In the genomic region with DNA sequence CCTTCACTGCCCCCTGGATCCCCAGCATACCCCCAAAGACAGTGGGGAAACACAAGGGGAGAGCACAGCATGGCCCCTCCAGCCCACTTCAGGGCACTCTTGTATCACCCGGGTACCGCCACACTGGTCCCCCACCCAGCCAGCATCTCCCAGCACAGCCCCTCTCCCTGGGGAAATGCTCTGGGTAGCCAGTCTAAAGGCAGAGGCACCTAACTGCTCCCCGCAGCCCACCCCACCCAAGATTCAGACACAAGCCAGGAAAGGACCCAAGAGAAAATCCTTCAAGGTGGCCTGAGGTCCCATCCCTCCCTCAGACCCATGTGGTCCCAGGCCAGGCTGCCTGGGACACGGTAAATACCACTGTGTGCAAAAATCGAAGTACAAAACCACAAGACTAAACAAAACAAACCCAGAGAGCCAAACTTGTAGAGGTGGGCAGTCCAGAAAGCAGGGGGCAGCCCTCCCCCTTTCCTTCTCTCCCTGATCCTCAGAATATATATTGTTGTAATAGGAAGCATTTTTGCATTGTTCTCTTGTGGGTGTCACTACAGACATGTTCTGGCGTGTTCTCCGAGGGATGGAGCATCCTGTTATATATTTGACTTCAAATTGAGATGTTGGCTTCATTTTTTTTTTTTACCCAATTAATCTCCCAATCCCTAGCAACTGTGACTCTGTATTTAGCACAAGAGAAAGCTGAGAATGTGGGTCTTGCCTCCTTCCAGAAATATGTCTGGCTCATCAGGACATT, we compare ENCODE assay signal across 14 cellular contexts. TPM values are rescaled to one million over a fixed set of nuclear protein-coding genes. Genes with fewer than 3 reads are reported as not detected.
DNase-seq lines count a peak whose midpoint lies in the region; ATAC-seq and TF ChIP-seq lines count a peak whose summit lies in the region.
"Had no signal": no experiment of that assay in that cellular context is flagged by ENCODE, and none has a peak within 500 bp of the region (broad histone marks: within the 10 kb centered on the region; RNA-seq: fewer than 3 reads in every experiment).

No MANE protein-coding gene starts in this region.

- no peak overlapping the region for H3K4ac ChIP-seq in mesenchymal stem cell (ENCODE audit: low read depth in 1 of 2, low read length in 2 of 2)

- ATAC-seq in left cardiac atrium (no peak), aorta (ENCODE audit: low FRiP score) (no peak)
- ATAC-seq: esophagus mucosa had no signal

- peak overlapping the region in 1 of 2 experiments; percentile 29 for H3K14ac ChIP-seq in mesenchymal stem cell (ENCODE audit: low read length in 2 of 2)

- H3K27ac ChIP-seq in right atrium auricular region (no peak overlapping the region), mesenchymal stem cell (ENCODE audit: low read length, poor library complexity, severe bottlenecking) (peak overlapping the region; percentile 25), aorta (ENCODE audit: low read depth in 1 of 2, low read length in 2 of 2) (no peak overlapping the region)
- H3K27ac ChIP-seq: suprapubic skin had no signal

- DNase-seq in left cardiac atrium (peak; percentile 17), right atrium auricular region (ENCODE audit: low spot score) (no peak), mesenchymal stem cell (no peak), aorta (peak; percentile 22 to 39), CD14-positive monocyte (ENCODE audit: low spot score) (no peak), activated gamma-delta T cell treated with Interleukin-2 at 50 U/mL for 16 hours (no peak)
- no peak for DNase-seq in activated T-helper 1 cell treated with anti-CD3 and anti-CD28 coated beads, Interleukin-12 subunit alpha, Interleukin-12 subunit beta, Interleukin-2, Interleukin-4 antibody, amounts not matched to agents 30 ng/mL and 10 ng/mL and 1 ng/mL, durations not matched to agents 14 hours and 24 hours and 36 hours (ENCODE audit: low spot score)
- DNase-seq: activated CD8-positive, alpha-beta memory T cell treated with anti-CD3 and anti-CD28 coated beads, Interleukin-2, amount 50 U/mL, for 48 hours; amygdala; Caco-2; cortex of kidney had no signal

- no peak overlapping the region for H2BK5ac ChIP-seq in mesenchymal stem cell (ENCODE audit: low read depth, low read length, poor library complexity, severe bottlenecking)

- H2BK15ac ChIP-seq in mesenchymal stem cell (ENCODE audit: low read depth, poor library complexity, severe bottlenecking), result no peak overlapping the region

- H4K8ac ChIP-seq in mesenchymal stem cell (ENCODE audit: low read length), result no peak overlapping the region

- H3K27me3 ChIP-seq in right atrium auricular region (no peaks in the 10 kb centered on the region), mesenchymal stem cell (ENCODE audit: control insufficient read depth in 1 of 2, insufficient read depth in 1 of 2, low read length in 2 of 2) (no peaks in the 10 kb centered on the region), aorta (ENCODE audit: control insufficient read depth in 1 of 2, insufficient read depth in 2 of 2, low read length in 1 of 2) (no peaks in the 10 kb centered on the region)
- H3K27me3 ChIP-seq: suprapubic skin had no signal

- H3K9ac ChIP-seq in mesenchymal stem cell (ENCODE audit: low read length), result no peak overlapping the region

- H3K4me3 Mint-ChIP-seq in brain (no peak overlapping the region), CD14-positive monocyte (no peak overlapping the region)
- no peak overlapping the region for H3K4me3 Mint-ChIP-seq in activated T-helper 1 cell treated with anti-CD3 and anti-CD28 coated beads, Interleukin-12 subunit alpha, Interleukin-12 subunit beta, Interleukin-2, Interleukin-4 antibody, amounts not matched to agents 30 ng/mL and 10 ng/mL and 1 ng/mL, durations not matched to agents 14 hours and 24 hours and 36 hours

- peaks cover 0 to 10% of the 10 kb centered on the region in 2 donors for H3K4me1 ChIP-seq in right atrium auricular region
- peaks cover 9% of the 10 kb centered on the region for H3K4me1 ChIP-seq in mesenchymal stem cell (ENCODE audit: control insufficient read depth, insufficient read depth, low read depth, low read length)
- H3K4me1 ChIP-seq in aorta (ENCODE audit: control insufficient read depth in 1 of 2, insufficient read depth in 2 of 2, low read length in 2 of 2), result peaks cover 0 to 4% of the 10 kb centered on the region in 2 donors
- H3K4me1 ChIP-seq: Caco-2 had no signal

- no peak overlapping the region for H3K23ac ChIP-seq in mesenchymal stem cell (ENCODE audit: low read length in 2 of 2)

- H3K27ac Mint-ChIP-seq in brain (peak overlapping the region in 3 of 5 experiments; percentile 23 to 92 (median 70)), CD14-positive monocyte (peak overlapping the region in 2 of 7 donors; percentile 42 to 73)
- H3K27ac Mint-ChIP-seq in activated T-helper 1 cell treated with anti-CD3 and anti-CD28 coated beads, Interleukin-12 subunit alpha, Interleukin-12 subunit beta, Interleukin-2, Interleukin-4 antibody, amounts not matched to agents 30 ng/mL and 10 ng/mL and 1 ng/mL, durations not matched to agents 14 hours and 24 hours and 36 hours, result no peak overlapping the region

- peak overlapping the region in 1 of 2 experiments; percentile 29 for H3K18ac ChIP-seq in mesenchymal stem cell (ENCODE audit: low read depth in 1 of 2, low read length in 2 of 2)

- intact Hi-C loops in left cardiac atrium (cut with DNase I), result no loop called here
- intact Hi-C loops in aorta (cut with DNase I), result no loop called here
- intact Hi-C loops in activated T-helper 1 cell treated with anti-CD3 and anti-CD28 coated beads, Interleukin-12 subunit alpha, Interleukin-12 subunit beta, Interleukin-2, Interleukin-4 antibody, amounts not matched to agents 30 ng/mL and 10 ng/mL and 1 ng/mL, durations not matched to agents 14 hours and 24 hours and 36 hours (cut with micrococcal nuclease), result no loop called here
- intact Hi-C loops in CD14-positive monocyte (cut with micrococcal nuclease), result no loop called here

- 95% methylated on average over 4 of the region's 7 CpGs for WGBS in mesenchymal stem cell
- 36 to 38% methylated on average over 7 of the region's 7 CpGs for WGBS in aorta, 2 donors

- H3K4me2 ChIP-seq in mesenchymal stem cell (ENCODE audit: low read length, poor library complexity, severe bottlenecking), result no peak overlapping the region

- no peak overlapping the region for H2AK5ac ChIP-seq in mesenchymal stem cell (ENCODE audit: low read length, severe bottlenecking)

- H4K91ac ChIP-seq in mesenchymal stem cell (ENCODE audit: low read length), result no peak overlapping the region

- peaks cover 3% of the 10 kb centered on the region for H3K27me3 Mint-ChIP-seq in brain
- H3K27me3 Mint-ChIP-seq in activated T-helper 1 cell treated with anti-CD3 and anti-CD28 coated beads, Interleukin-12 subunit alpha, Interleukin-12 subunit beta, Interleukin-2, Interleukin-4 antibody, amounts not matched to agents 30 ng/mL and 10 ng/mL and 1 ng/mL, durations not matched to agents 14 hours and 24 hours and 36 hours (ENCODE audit: insufficient read depth), result no peaks in the 10 kb centered on the region
- H3K27me3 Mint-ChIP-seq in CD14-positive monocyte (ENCODE audit: low read depth in 3 of 3), result peaks cover 0 to 1% (median 0%) of the 10 kb centered on the region in 3 donors

- peaks cover 8% of the 10 kb centered on the region for H3K36me3 Mint-ChIP-seq in brain
- peaks cover 13% of the 10 kb centered on the region for H3K36me3 Mint-ChIP-seq in activated T-helper 1 cell treated with anti-CD3 and anti-CD28 coated beads, Interleukin-12 subunit alpha, Interleukin-12 subunit beta, Interleukin-2, Interleukin-4 antibody, amounts not matched to agents 30 ng/mL and 10 ng/mL and 1 ng/mL, durations not matched to agents 14 hours and 24 hours and 36 hours (ENCODE audit: low read depth)
- H3K36me3 Mint-ChIP-seq in CD14-positive monocyte, result peaks cover 76 to 78% of the 10 kb centered on the region in 2 donors

- H3K9me3 Mint-ChIP-seq in brain (no peaks in the 10 kb centered on the region), CD14-positive monocyte (peaks cover 0 to 4% (median 0%) of the 10 kb centered on the region in 7 donors)
- H3K9me3 Mint-ChIP-seq in activated T-helper 1 cell treated with anti-CD3 and anti-CD28 coated beads, Interleukin-12 subunit alpha, Interleukin-12 subunit beta, Interleukin-2, Interleukin-4 antibody, amounts not matched to agents 30 ng/mL and 10 ng/mL and 1 ng/mL, durations not matched to agents 14 hours and 24 hours and 36 hours, result no peaks in the 10 kb centered on the region

- H2AFZ ChIP-seq in mesenchymal stem cell (ENCODE audit: low read depth, low read length), result no peak overlapping the region

- H2BK12ac ChIP-seq in mesenchymal stem cell (ENCODE audit: low read length in 2 of 2), result no peak overlapping the region

- no peak for TF ChIP-seq CTCF in right atrium auricular region (IDR thresholded peaks at IDR 0.05)
- no peak for TF ChIP-seq CTCF in brain (conservative IDR thresholded peaks at IDR 0.05)
- TF ChIP-seq CTCF in CD14-positive monocyte (IDR thresholded peaks at IDR 0.05), result no peak

- peaks cover 7% of the 10 kb centered on the region for H3K36me3 ChIP-seq in right atrium auricular region
- peaks cover 54 to 79% of the 10 kb centered on the region in 2 experiments for H3K36me3 ChIP-seq in mesenchymal stem cell (ENCODE audit: control insufficient read depth in 1 of 2, insufficient read depth in 2 of 2, low read depth in 1 of 2, low read length in 2 of 2)
- peaks cover 0 to 2% of the 10 kb centered on the region in 2 donors for H3K36me3 ChIP-seq in aorta (ENCODE audit: control insufficient read depth in 1 of 2, insufficient read depth in 2 of 2, low read length in 1 of 2)

- H3K4me3 ChIP-seq in right atrium auricular region (no peak overlapping the region), mesenchymal stem cell (ENCODE audit: insufficient read depth in 1 of 2, low read depth in 1 of 2, low read length in 2 of 2) (no peak overlapping the region), aorta (ENCODE audit: low read length in 2 of 2) (no peak overlapping the region)
- H3K4me3 ChIP-seq: suprapubic skin had no signal

- H3K79me1 ChIP-seq in mesenchymal stem cell (replicated peaks; ENCODE audit: low read length, poor library complexity, severe bottlenecking), result peaks cover 3% of the 10 kb centered on the region

- no peaks in the 10 kb centered on the region for H3K9me3 ChIP-seq in right atrium auricular region
- H3K9me3 ChIP-seq in mesenchymal stem cell (ENCODE audit: control insufficient read depth, low read length), result no peaks in the 10 kb centered on the region
- H3K9me3 ChIP-seq in aorta (ENCODE audit: control insufficient read depth, low read length), result no peaks in the 10 kb centered on the region
- H3K9me3 ChIP-seq: Caco-2, suprapubic skin had no signal

- no peak overlapping the region for H2BK120ac ChIP-seq in mesenchymal stem cell (ENCODE audit: low read depth, low read length)

- H3K4me1 Mint-ChIP-seq in brain (peaks cover 7% of the 10 kb centered on the region), CD14-positive monocyte (no peaks in the 10 kb centered on the region)
- H3K4me1 Mint-ChIP-seq in activated T-helper 1 cell treated with anti-CD3 and anti-CD28 coated beads, Interleukin-12 subunit alpha, Interleukin-12 subunit beta, Interleukin-2, Interleukin-4 antibody, amounts not matched to agents 30 ng/mL and 10 ng/mL and 1 ng/mL, durations not matched to agents 14 hours and 24 hours and 36 hours (ENCODE audit: low read depth), result no peaks in the 10 kb centered on the region

RNA-seq across cellular contexts. Expression of a gene that starts 51.7 kb away (rescaled TPM):
- 10 to 100 TPM; 18.2 to 19.8 TPM for total RNA-seq in left cardiac atrium
- total RNA-seq in right atrium auricular region, result 10 to 100 TPM in 1 of 2 donors, 1 to 10 TPM in 1; 7.1 to 13.2 TPM
- polyA plus RNA-seq in brain (ENCODE audit: insufficient read depth, low read depth, low replicate concordance), result 0.54 TPM
- polyA plus RNA-seq in mesenchymal stem cell (2013, experiment 1 of 2), result 1.2 TPM
- polyA plus RNA-seq in mesenchymal stem cell (2013, experiment 2 of 2), result 1.1 TPM
- 1 to 10 TPM; 3.1 to 8.6 TPM for total RNA-seq in aorta
- polyA plus RNA-seq in aorta, result under 1 TPM; 0.50 to 0.61 TPM
- not detected in 2 replicates for total RNA-seq in activated T-helper 1 cell treated with anti-CD3 and anti-CD28 coated beads, Interleukin-12 subunit alpha, Interleukin-12 subunit beta, Interleukin-2, Interleukin-4 antibody, amounts not matched to agents 30 ng/mL and 10 ng/mL and 1 ng/mL, durations not matched to agents 14 hours and 24 hours and 36 hours
- polyA plus RNA-seq in CD14-positive monocyte, result not detected

Comparison
In these comparisons a context has a peak if more than half of its experiments do, and no peak if none do; other contexts are left out.
1. DNase-seq: peak in left cardiac atrium (single experiment) and aorta (2 of 2); none in right atrium auricular region (single experiment), mesenchymal stem cell (single experiment), activated T-helper 1 cell treated with anti-CD3 and anti-CD28 coated beads, Interleukin-12 subunit alpha, Interleukin-12 subunit beta, Interleukin-2, Interleukin-4 antibody, amounts not matched to agents 30 ng/mL and 10 ng/mL and 1 ng/mL, durations not matched to agents 14 hours and 24 hours and 36 hours (single experiment), CD14-positive monocyte (single experiment) and activated gamma-delta T cell treated with Interleukin-2 at 50 U/mL for 16 hours (single experiment).